In genomic region chr12:1605129-1606020, GRCh38 we compare ENCODE assay signal across 1 cellular context.
TF ChIP-seq lines count a peak whose summit lies in the region.

No MANE protein-coding gene starts in this region.

TF ChIP-seq in K562, 482 proteins besides CTCF, POLR2A, EP300 and RAD21 (continued from another document and continues in another):
- TF ChIP-seq RREB1 (CRISPR knock-in tag; IDR thresholded peaks at IDR 0.05) (no peak), NFIX (CRISPR knock-in tag; IDR thresholded peaks at IDR 0.05; ENCODE audit: low read depth) (no peak), ATF7 (IDR thresholded peaks at IDR 0.05) (peak; percentile 9; the same call in 1 of the 2 replicates), MYBL2 (IDR thresholded peaks at IDR 0.05; ENCODE audit: low read depth) (no peak), MYBL2 (CRISPR knock-in tag; IDR thresholded peaks at IDR 0.05; ENCODE audit: borderline replicate concordance) (no peak), POLR2G (IDR thresholded peaks at IDR 0.05; ENCODE audit: low read depth, low read length) (no peak), MAFK (IDR thresholded peaks at IDR 0.05; ENCODE audit: low read length) (no peak), KLF13 (tag; IDR thresholded peaks at IDR 0.05; ENCODE audit: borderline replicate concordance, low read depth) (no peak), KLF10 (CRISPR knock-in tag; IDR thresholded peaks at IDR 0.05) (no peak), HOXB6 (CRISPR knock-in tag; IDR thresholded peaks at IDR 0.05; ENCODE audit: borderline replicate concordance) (no peak), KLF16 (IDR thresholded peaks at IDR 0.05) (no peak), SMARCB1 (IDR thresholded peaks at IDR 0.05; ENCODE audit: insufficient read length, low read depth) (no peak), BCLAF1 (IDR thresholded peaks at IDR 0.05; ENCODE audit: borderline replicate concordance in 1 of 2, control insufficient read depth in 1 of 2, low read depth in 2 of 2, low read length in 1 of 2) (no peak), TSC22D4 (tag; IDR thresholded peaks at IDR 0.05) (no peak), ZFP30 (CRISPR knock-in tag; IDR thresholded peaks at IDR 0.05; ENCODE audit: borderline replicate concordance) (no peak), ZNF24 (IDR thresholded peaks at IDR 0.05) (0 out of 2 replicates have a peak, but pooled peaks have one; percentile 33), CBFB (CRISPR knock-in tag; IDR thresholded peaks at IDR 0.05) (no peak), GATAD2B (IDR thresholded peaks at IDR 0.05; ENCODE audit: borderline replicate concordance) (no peak), YY1 (IDR thresholded peaks at IDR 0.05; ENCODE audit: borderline replicate concordance in 1 of 3, control insufficient read depth in 1 of 3, extremely low read depth in 1 of 3, insufficient read depth in 3 of 3, insufficient read length in 1 of 3, insufficient replicate concordance in 2 of 3, low read depth in 1 of 3, low read length in 2 of 3) (no peak), TCF3 (CRISPR knock-in tag; IDR thresholded peaks at IDR 0.05) (0 out of 2 replicates have a peak, but pooled peaks have one; percentile 3), DNMT1 (IDR thresholded peaks at IDR 0.05) (no peak), ARID1B (IDR thresholded peaks at IDR 0.05) (peak; percentile 50; the same call in 1 of the 2 replicates), FOXJ3 (CRISPR knock-in tag; IDR thresholded peaks at IDR 0.05) (no peak), TRIM24 (IDR thresholded peaks at IDR 0.05) (no peak), THRAP3 (IDR thresholded peaks at IDR 0.05; ENCODE audit: borderline replicate concordance) (peak; percentile 71; the same call in 1 of the 2 replicates), ZNF384 (IDR thresholded peaks at IDR 0.05; ENCODE audit: low read depth, low read length) (no peak), SMARCE1 (IDR thresholded peaks at IDR 0.05) (0 out of 2 replicates have a peak, but pooled peaks have one; percentile 25), NR2C1 (IDR thresholded peaks at IDR 0.05) (no peak), NR2C1 (tag; IDR thresholded peaks at IDR 0.05) (peak; percentile 10; the same call in 1 of the 2 replicates), HDAC8 (tag; IDR thresholded peaks at IDR 0.05) (no peak), ZNF77 (CRISPR knock-in tag; IDR thresholded peaks at IDR 0.05) (no peak), DACH1 (IDR thresholded peaks at IDR 0.05; ENCODE audit: partially characterized antibody) (peak; percentile 66), TEAD2 (tag; IDR thresholded peaks at IDR 0.05) (0 out of 2 replicates have a peak, but pooled peaks have one; percentile 3), GABPB1 (CRISPR knock-in tag; IDR thresholded peaks at IDR 0.05) (peak; percentile 31; the same call in 1 of the 2 replicates), MTA1 (IDR thresholded peaks at IDR 0.05; ENCODE audit: borderline replicate concordance) (peak; percentile 15; the same call in 1 of the 2 replicates), SETDB1 (IDR thresholded peaks at IDR 0.05; ENCODE audit: low read length) (no peak), ZNF232 (CRISPR knock-in tag; IDR thresholded peaks at IDR 0.05) (no peak), SRF (CRISPR knock-in tag; IDR thresholded peaks at IDR 0.05) (no peak), NFE2 (IDR thresholded peaks at IDR 0.05; ENCODE audit: low read depth) (no peak), FOXA3 (CRISPR knock-in tag; conservative IDR thresholded peaks at IDR 0.05 in 1 of 2, IDR thresholded peaks at IDR 0.05 in 1 of 2) (peak in 1 of 2 experiments; percentile 9; a peak in 1 of 4 replicates), ARHGAP35 (IDR thresholded peaks at IDR 0.05; ENCODE audit: partially characterized antibody) (peak; percentile 82), SIN3B (IDR thresholded peaks at IDR 0.05; ENCODE audit: low read depth) (no peak), U2AF2 (optimal IDR thresholded peaks at IDR 0.05; ENCODE audit: low read depth, low read length) (no peak), HDGF (IDR thresholded peaks at IDR 0.05) (peak; percentile 24; the same call in 1 of the 2 replicates), FOS (IDR thresholded peaks at IDR 0.05; ENCODE audit: extremely low read depth, insufficient read length) (no peak), TFAM (CRISPR knock-in tag; conservative IDR thresholded peaks at IDR 0.05) (no peak)
- TF ChIP-seq, protein P1, sequence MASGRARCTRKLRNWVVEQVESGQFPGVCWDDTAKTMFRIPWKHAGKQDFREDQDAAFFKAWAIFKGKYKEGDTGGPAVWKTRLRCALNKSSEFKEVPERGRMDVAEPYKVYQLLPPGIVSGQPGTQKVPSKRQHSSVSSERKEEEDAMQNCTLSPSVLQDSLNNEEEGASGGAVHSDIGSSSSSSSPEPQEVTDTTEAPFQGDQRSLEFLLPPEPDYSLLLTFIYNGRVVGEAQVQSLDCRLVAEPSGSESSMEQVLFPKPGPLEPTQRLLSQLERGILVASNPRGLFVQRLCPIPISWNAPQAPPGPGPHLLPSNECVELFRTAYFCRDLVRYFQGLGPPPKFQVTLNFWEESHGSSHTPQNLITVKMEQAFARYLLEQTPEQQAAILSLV (tag; IDR thresholded peaks at IDR 0.05) = peak; percentile 13; the same call in 1 of the 2 replicates
- TF ChIP-seq, protein P2, sequence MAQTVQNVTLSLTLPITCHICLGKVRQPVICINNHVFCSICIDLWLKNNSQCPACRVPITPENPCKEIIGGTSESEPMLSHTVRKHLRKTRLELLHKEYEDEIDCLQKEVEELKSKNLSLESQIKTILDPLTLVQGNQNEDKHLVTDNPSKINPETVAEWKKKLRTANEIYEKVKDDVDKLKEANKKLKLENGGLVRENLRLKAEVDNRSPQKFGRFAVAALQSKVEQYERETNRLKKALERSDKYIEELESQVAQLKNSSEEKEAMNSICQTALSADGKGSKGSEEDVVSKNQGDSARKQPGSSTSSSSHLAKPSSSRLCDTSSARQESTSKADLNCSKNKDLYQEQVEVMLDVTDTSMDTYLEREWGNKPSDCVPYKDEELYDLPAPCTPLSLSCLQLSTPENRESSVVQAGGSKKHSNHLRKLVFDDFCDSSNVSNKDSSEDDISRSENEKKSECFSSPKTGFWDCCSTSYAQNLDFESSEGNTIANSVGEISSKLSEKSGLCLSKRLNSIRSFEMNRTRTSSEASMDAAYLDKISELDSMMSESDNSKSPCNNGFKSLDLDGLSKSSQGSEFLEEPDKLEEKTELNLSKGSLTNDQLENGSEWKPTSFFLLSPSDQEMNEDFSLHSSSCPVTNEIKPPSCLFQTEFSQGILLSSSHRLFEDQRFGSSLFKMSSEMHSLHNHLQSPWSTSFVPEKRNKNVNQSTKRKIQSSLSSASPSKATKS (CRISPR knock-in tag; IDR thresholded peaks at IDR 0.05) = no peak
- TF ChIP-seq, protein P3, sequence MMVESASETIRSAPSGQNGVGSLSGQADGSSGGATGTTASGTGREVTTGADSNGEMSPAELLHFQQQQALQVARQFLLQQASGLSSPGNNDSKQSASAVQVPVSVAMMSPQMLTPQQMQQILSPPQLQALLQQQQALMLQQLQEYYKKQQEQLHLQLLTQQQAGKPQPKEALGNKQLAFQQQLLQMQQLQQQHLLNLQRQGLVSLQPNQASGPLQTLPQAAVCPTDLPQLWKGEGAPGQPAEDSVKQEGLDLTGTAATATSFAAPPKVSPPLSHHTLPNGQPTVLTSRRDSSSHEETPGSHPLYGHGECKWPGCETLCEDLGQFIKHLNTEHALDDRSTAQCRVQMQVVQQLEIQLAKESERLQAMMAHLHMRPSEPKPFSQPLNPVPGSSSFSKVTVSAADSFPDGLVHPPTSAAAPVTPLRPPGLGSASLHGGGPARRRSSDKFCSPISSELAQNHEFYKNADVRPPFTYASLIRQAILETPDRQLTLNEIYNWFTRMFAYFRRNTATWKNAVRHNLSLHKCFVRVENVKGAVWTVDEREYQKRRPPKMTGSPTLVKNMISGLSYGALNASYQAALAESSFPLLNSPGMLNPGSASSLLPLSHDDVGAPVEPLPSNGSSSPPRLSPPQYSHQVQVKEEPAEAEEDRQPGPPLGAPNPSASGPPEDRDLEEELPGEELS (CRISPR knock-in tag; IDR thresholded peaks at IDR 0.05; ENCODE audit: borderline replicate concordance) = no peak
- TF ChIP-seq, protein P4, sequence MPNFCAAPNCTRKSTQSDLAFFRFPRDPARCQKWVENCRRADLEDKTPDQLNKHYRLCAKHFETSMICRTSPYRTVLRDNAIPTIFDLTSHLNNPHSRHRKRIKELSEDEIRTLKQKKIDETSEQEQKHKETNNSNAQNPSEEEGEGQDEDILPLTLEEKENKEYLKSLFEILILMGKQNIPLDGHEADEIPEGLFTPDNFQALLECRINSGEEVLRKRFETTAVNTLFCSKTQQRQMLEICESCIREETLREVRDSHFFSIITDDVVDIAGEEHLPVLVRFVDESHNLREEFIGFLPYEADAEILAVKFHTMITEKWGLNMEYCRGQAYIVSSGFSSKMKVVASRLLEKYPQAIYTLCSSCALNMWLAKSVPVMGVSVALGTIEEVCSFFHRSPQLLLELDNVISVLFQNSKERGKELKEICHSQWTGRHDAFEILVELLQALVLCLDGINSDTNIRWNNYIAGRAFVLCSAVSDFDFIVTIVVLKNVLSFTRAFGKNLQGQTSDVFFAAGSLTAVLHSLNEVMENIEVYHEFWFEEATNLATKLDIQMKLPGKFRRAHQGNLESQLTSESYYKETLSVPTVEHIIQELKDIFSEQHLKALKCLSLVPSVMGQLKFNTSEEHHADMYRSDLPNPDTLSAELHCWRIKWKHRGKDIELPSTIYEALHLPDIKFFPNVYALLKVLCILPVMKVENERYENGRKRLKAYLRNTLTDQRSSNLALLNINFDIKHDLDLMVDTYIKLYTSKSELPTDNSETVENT (CRISPR knock-in tag; IDR thresholded peaks at IDR 0.05) = no peak
- TF ChIP-seq, protein P5, sequence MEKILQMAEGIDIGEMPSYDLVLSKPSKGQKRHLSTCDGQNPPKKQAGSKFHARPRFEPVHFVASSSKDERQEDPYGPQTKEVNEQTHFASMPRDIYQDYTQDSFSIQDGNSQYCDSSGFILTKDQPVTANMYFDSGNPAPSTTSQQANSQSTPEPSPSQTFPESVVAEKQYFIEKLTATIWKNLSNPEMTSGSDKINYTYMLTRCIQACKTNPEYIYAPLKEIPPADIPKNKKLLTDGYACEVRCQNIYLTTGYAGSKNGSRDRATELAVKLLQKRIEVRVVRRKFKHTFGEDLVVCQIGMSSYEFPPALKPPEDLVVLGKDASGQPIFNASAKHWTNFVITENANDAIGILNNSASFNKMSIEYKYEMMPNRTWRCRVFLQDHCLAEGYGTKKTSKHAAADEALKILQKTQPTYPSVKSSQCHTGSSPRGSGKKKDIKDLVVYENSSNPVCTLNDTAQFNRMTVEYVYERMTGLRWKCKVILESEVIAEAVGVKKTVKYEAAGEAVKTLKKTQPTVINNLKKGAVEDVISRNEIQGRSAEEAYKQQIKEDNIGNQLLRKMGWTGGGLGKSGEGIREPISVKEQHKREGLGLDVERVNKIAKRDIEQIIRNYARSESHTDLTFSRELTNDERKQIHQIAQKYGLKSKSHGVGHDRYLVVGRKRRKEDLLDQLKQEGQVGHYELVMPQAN (IDR thresholded peaks at IDR 0.05; ENCODE audit: borderline replicate concordance) = peak; percentile 58; the same call in 1 of the 2 replicates
